Comparison of ENCODE assay signal across 15 cellular contexts in genomic region chr16:868386-868755, GRCh38.
DNase-seq lines count a peak whose midpoint lies in the region; ATAC-seq, FAIRE-seq and TF ChIP-seq lines count a peak whose summit lies in the region.
"Had no signal": no experiment of that assay in that cellular context is flagged by ENCODE, and none has a peak within 500 bp of the region (broad histone marks: within the 10 kb centered on the region; RNA-seq: fewer than 3 reads in every experiment).

No MANE protein-coding gene starts in this region.

- FAIRE-seq in kidney (lab: Jason Lieb, UNC), result no peak
- FAIRE-seq: GM12878, GM18507, H54 had no signal

- WGBS in heart right ventricle, 2 donors, result 90 to 96% methylated on average over 6 of the region's 6 CpGs
- WGBS in H9 (ENCODE audit: extremely low coverage, insufficient read length, low lambda C conversion rate), result no CpG with 5 or more reads among the region's 6 CpGs
- WGBS in sigmoid colon, 2 donors, result 92 to 95% methylated on average over 6 of the region's 6 CpGs

- H3K27ac ChIP-seq in heart right ventricle, result no peak overlapping the region
- H3K27ac ChIP-seq in H9 (ENCODE audit: insufficient read length, low read depth, low read length), result no peak overlapping the region
- H3K27ac ChIP-seq in kidney (ENCODE audit: low read depth in 2 of 2, low read length in 2 of 2), result no peak overlapping the region
- no peak overlapping the region for H3K27ac ChIP-seq in sigmoid colon
- H3K27ac ChIP-seq in gastrocnemius medialis, result no peak overlapping the region
- H3K27ac ChIP-seq: GM23248 had no signal

- H3K4me1 ChIP-seq in heart right ventricle (no peaks in the 10 kb centered on the region), H9 (ENCODE audit: insufficient read depth, low read length) (no peaks in the 10 kb centered on the region), kidney (ENCODE audit: control insufficient read depth in 1 of 2, insufficient read depth in 1 of 2, low read depth in 1 of 2, low read length in 2 of 2) (no peaks in the 10 kb centered on the region), sigmoid colon (no peaks in the 10 kb centered on the region), gastrocnemius medialis (no peaks in the 10 kb centered on the region)

- in situ Hi-C loops in gastrocnemius medialis (cut with MboI; ENCODE audit: low sequenced_read_pairs in 4 of 4), result no loop called here

- H3K4me1 Mint-ChIP-seq in H9, result no peaks in the 10 kb centered on the region

- no peak for TF ChIP-seq EP300 in sigmoid colon (IDR thresholded peaks at IDR 0.05)

- intact Hi-C loops in Right ventricle myocardium superior (cut with DNase I), result no loop called here
- intact Hi-C loops in heart right ventricle (cut with DNase I), result no loop called here
- intact Hi-C loops in kidney (cut with DNase I), result no loop called here
- intact Hi-C loops in sigmoid colon (cut with DNase I), result no loop called here
- intact Hi-C loops in gastrocnemius medialis (cut with DNase I; ENCODE audit: low total_unique reads), result no loop called here

- H2BK120ac ChIP-seq in H9 (ENCODE audit: low read depth, low read length, poor library complexity, severe bottlenecking), result no peak overlapping the region

- H3K36me3 Mint-ChIP-seq in H9 (ENCODE audit: insufficient read depth in 1 of 3, low read depth in 3 of 3), result 0 out of 7 replicates have a peak, but pooled peaks cover 0 to 3% (median 0%) of the 10 kb centered on the region in 3 experiments
- H3K36me3 Mint-ChIP-seq: CD4-positive, CD25-positive, alpha-beta regulatory T cell had no signal

- 0 out of 7 replicates have a peak overlapping the region, but pooled peaks of 2 of the 3 experiments have one; percentile 22 to 49 for H3K27ac Mint-ChIP-seq in H9
- H3K27ac Mint-ChIP-seq: CD4-positive, CD25-positive, alpha-beta regulatory T cell had no signal

- H2BK12ac ChIP-seq in H9 (ENCODE audit: insufficient read length, low read depth, low read length), result no peak overlapping the region

- H2BK5ac ChIP-seq in H9 (ENCODE audit: insufficient read length, low read length), result no peak overlapping the region

- H3K9me3 Mint-ChIP-seq in H9, result peaks cover 0 to 11% of the 10 kb centered on the region in 2 experiments; a peak in 2 of 5 replicates

- H3K56ac ChIP-seq in H9 (ENCODE audit: insufficient read length, low read depth, low read length), result no peak overlapping the region

- H2BK15ac ChIP-seq in H9 (ENCODE audit: low read depth, low read length), result no peak overlapping the region

- no peak for TF ChIP-seq CTCF in heart right ventricle (IDR thresholded peaks at IDR 0.05)
- no peak for TF ChIP-seq CTCF in H9 (conservative IDR thresholded peaks at IDR 0.05)
- no peak for TF ChIP-seq CTCF in kidney (IDR thresholded peaks at IDR 0.05; ENCODE audit: borderline replicate concordance, extremely low read depth, insufficient read depth)
- TF ChIP-seq CTCF in sigmoid colon (IDR thresholded peaks at IDR 0.05), result no peak
- no peak for TF ChIP-seq CTCF in gastrocnemius medialis (IDR thresholded peaks at IDR 0.05 in 4 of 5, conservative IDR thresholded peaks at IDR 0.05 in 1 of 5)

- no peaks in the 10 kb centered on the region; the same call in 1 of the 2 replicates for H3K27me3 Mint-ChIP-seq in H9 (ENCODE audit: low read depth)
- H3K27me3 Mint-ChIP-seq: CD4-positive, CD25-positive, alpha-beta regulatory T cell had no signal

- no peak overlapping the region for H3K18ac ChIP-seq in H9 (ENCODE audit: insufficient read length, low read depth, low read length)

- ATAC-seq in Right ventricle myocardium superior (ENCODE audit: poor library complexity), result no peak
- no peak for ATAC-seq in heart right ventricle
- ATAC-seq in HG03045 (IDR thresholded peaks at IDR 0.05; ENCODE audit: unreplicated experiment), result no peak
- ATAC-seq in gastrocnemius medialis, result no peak
- ATAC-seq: GM12878 had no signal

- H3K4me3 Mint-ChIP-seq in H9, result no peak overlapping the region
- H3K4me3 Mint-ChIP-seq: CD4-positive, CD25-positive, alpha-beta regulatory T cell had no signal

- no peak overlapping the region for H3T11ph ChIP-seq in H9 (ENCODE audit: low read length)

- H3K14ac ChIP-seq in H9 (ENCODE audit: insufficient read depth, low read length), result no peak overlapping the region; the same call in 1 of the 2 replicates

- H4K91ac ChIP-seq in H9 (ENCODE audit: insufficient read length, low read depth, low read length), result no peak overlapping the region

- no peaks in the 10 kb centered on the region for H4K20me1 ChIP-seq in H9 (ENCODE audit: control insufficient read depth, insufficient read depth, insufficient read length)

- no peak overlapping the region for H4K8ac ChIP-seq in H9 (replicated peaks; ENCODE audit: insufficient read length, low read depth, low read length)

- TF ChIP-seq POLR2A in sigmoid colon (IDR thresholded peaks at IDR 0.05) (no peak), gastrocnemius medialis (IDR thresholded peaks at IDR 0.05) (no peak)

- no peak overlapping the region for H3K4me2 ChIP-seq in H9 (ENCODE audit: insufficient read depth, insufficient read length, low read length)

- H2BK20ac ChIP-seq in H9 (ENCODE audit: low read depth, low read length, poor library complexity, severe bottlenecking), result no peak overlapping the region

- no peak overlapping the region for H3K23ac ChIP-seq in H9 (ENCODE audit: insufficient read length, low read depth, low read length)

- no peaks in the 10 kb centered on the region for H3K23me2 ChIP-seq in H9 (ENCODE audit: insufficient read length, low read depth, low read length, poor library complexity, severe bottlenecking)

- DNase-seq in Right ventricle myocardium superior (peak; percentile 38), heart right ventricle (no peak), H9 (no peak), kidney (peak; percentile 35), sigmoid colon (peak; percentile 24), gastrocnemius medialis (no peak)
- DNase-seq: 8988T; AML-193; CD4-positive, CD25-positive, alpha-beta regulatory T cell; DMS79; GM23248 had no signal

- no peaks in the 10 kb centered on the region for H3K79me1 ChIP-seq in H9 (ENCODE audit: insufficient read depth, low read depth, low read length, poor library complexity, severe bottlenecking)

- H3K4ac ChIP-seq in H9 (ENCODE audit: low read depth, low read length), result no peak overlapping the region

- H3K36me3 ChIP-seq in heart right ventricle (peaks cover 0 to 52% (median 0%) of the 10 kb centered on the region in 9 donors), kidney (ENCODE audit: control insufficient read depth in 1 of 2, insufficient read depth in 2 of 2, low read length in 2 of 2) (peaks cover 0 to 4% of the 10 kb centered on the region in 2 donors), sigmoid colon (peaks cover 0 to 54% (median 13%) of the 10 kb centered on the region in 4 donors), gastrocnemius medialis (peaks cover 0 to 5% of the 10 kb centered on the region in 2 donors)

- no peak overlapping the region for H3K9ac ChIP-seq in H9 (ENCODE audit: extremely low read depth, insufficient read length, low read length)
- no peak overlapping the region for H3K9ac ChIP-seq in kidney (ENCODE audit: low read length in 2 of 2)
- H3K9ac ChIP-seq: GM23248 had no signal

- H3K4me3 ChIP-seq in heart right ventricle (no peak overlapping the region), kidney (ENCODE audit: low read length in 2 of 2) (no peak overlapping the region), sigmoid colon (no peak overlapping the region), gastrocnemius medialis (no peak overlapping the region)
- H3K4me3 ChIP-seq: GM12878, GM23248 had no signal

- no peak overlapping the region for H4K5ac ChIP-seq in H9 (ENCODE audit: insufficient read length, low read depth, low read length)

- no peak overlapping the region for H2AK5ac ChIP-seq in H9 (ENCODE audit: insufficient read length, low read length)

- no peaks in the 10 kb centered on the region for H3K9me3 ChIP-seq in heart right ventricle
- H3K9me3 ChIP-seq in H9 (ENCODE audit: control insufficient read depth, low read depth, low read length), result no peaks in the 10 kb centered on the region
- no peaks in the 10 kb centered on the region for H3K9me3 ChIP-seq in kidney (ENCODE audit: control insufficient read depth in 1 of 2, low read length in 2 of 2)
- no peaks in the 10 kb centered on the region for H3K9me3 ChIP-seq in sigmoid colon
- H3K9me3 ChIP-seq in gastrocnemius medialis, result no peaks in the 10 kb centered on the region

- no peaks in the 10 kb centered on the region for H3K27me3 ChIP-seq in heart right ventricle
- no peaks in the 10 kb centered on the region for H3K27me3 ChIP-seq in H9 (ENCODE audit: insufficient read depth, low read length)
- H3K27me3 ChIP-seq in sigmoid colon, result no peaks in the 10 kb centered on the region
- no peaks in the 10 kb centered on the region for H3K27me3 ChIP-seq in gastrocnemius medialis

- H3K79me2 ChIP-seq in H9 (ENCODE audit: insufficient read depth, low read length), result no peaks in the 10 kb centered on the region

- H2AFZ ChIP-seq in H9 (ENCODE audit: low read length), result no peak overlapping the region
- H2AFZ ChIP-seq: GM23248 had no signal

Comparison
In these comparisons a context has a peak if more than half of its experiments do, and no peak if none do; other contexts are left out.
1. DNase-seq: peak in Right ventricle myocardium superior (single experiment), kidney (single experiment) and sigmoid colon (single experiment); none in heart right ventricle (0 of 2), H9 (single experiment) and gastrocnemius medialis (0 of 2).